ENCODE assay signal across 9 cellular contexts in the genomic region with DNA sequence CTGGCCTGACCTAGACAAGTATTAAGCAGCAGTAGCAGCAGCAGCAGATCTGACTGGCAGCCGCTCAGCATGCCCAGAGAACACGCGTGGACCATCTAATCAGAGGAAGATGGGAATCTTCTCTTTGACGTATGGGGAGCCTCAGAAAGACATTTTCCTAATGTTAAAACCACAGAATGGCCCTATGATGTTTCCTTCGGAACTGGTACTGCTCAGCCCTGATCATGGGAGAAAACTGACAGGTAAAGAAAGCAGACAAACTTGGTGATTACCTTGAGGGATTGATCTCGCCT. TPM values are rescaled to one million over a fixed set of nuclear protein-coding genes. Genes with fewer than 3 reads are reported as not detected.
DNase-seq lines count a peak whose midpoint lies in the region; ATAC-seq, FAIRE-seq and TF ChIP-seq lines count a peak whose summit lies in the region.
"Had no signal": no experiment of that assay in that cellular context is flagged by ENCODE, and none has a peak within 500 bp of the region (broad histone marks: within the 10 kb centered on the region; RNA-seq: fewer than 3 reads in every experiment).

No MANE protein-coding gene starts in this region.

- H3K4me1 Mint-ChIP-seq in activated CD4-positive, alpha-beta T cell treated with anti-CD3 and anti-CD28 coated beads, Interleukin-2, amount 10 ng/mL, durations not matched to agents 24 days and 14 days, result peaks cover 36% of the 10 kb centered on the region
- H3K4me1 Mint-ChIP-seq in nephron progenitor cell, result peaks cover 20% of the 10 kb centered on the region

- no peak overlapping the region for H3K4me3 ChIP-seq in suprapubic skin
- H3K4me3 ChIP-seq: Peyer's patch had no signal

- H3K4me3 Mint-ChIP-seq in activated CD4-positive, alpha-beta T cell treated with anti-CD3 and anti-CD28 coated beads, Interleukin-2, amount 10 ng/mL, durations not matched to agents 24 days and 14 days, result no peak overlapping the region
- H3K4me3 Mint-ChIP-seq in nephron progenitor cell, result no peak overlapping the region

- WGBS in suprapubic skin, result 83% methylated on average over 6 of the region's 6 CpGs

- peak; percentile 21 for TF ChIP-seq CTCF in nephron progenitor cell (IDR thresholded peaks at IDR 0.05)
- TF ChIP-seq CTCF in suprapubic skin (IDR thresholded peaks at IDR 0.05), result no peak

- DNase-seq in activated CD4-positive, alpha-beta T cell treated with anti-CD3 and anti-CD28 coated beads, Interleukin-2, amount 10 ng/mL, durations not matched to agents 24 days and 14 days, result no peak
- no peak for DNase-seq in activated CD4-positive, alpha-beta T cell treated with anti-CD3 and anti-CD28 coated beads, Interleukin-2, amount 50 U/mL, for 48 hours
- DNase-seq in GM12891 (ENCODE audit: insufficient read length, low spot score) (no peak), nephron progenitor cell (no peak), COLO668 (lab: John Stamatoyannopoulos, UW; ENCODE audit: unreplicated experiment) (no peak), DMS79 (lab: John Stamatoyannopoulos, UW) (no peak), suprapubic skin (ENCODE audit: low spot score in 2 of 2) (no peak)
- DNase-seq in activated naive CD4-positive, alpha-beta T cell treated with anti-CD3 and anti-CD28 coated beads, Interleukin-2, amount 50 U/mL, for 72 hours (ENCODE audit: low spot score in 2 of 2), result no peak

- H3K36me3 ChIP-seq in suprapubic skin, result peaks cover 76% of the 10 kb centered on the region

- FAIRE-seq in GM12891 (lab: Jason Lieb, UNC), result no peak

- TF ChIP-seq POLR2A in GM12891 (IDR thresholded peaks at IDR 0.05; ENCODE audit: low read depth, low read length) (peak; percentile 21; the same call in 1 of the 2 replicates), suprapubic skin (IDR thresholded peaks at IDR 0.05) (no peak)

- no peaks in the 10 kb centered on the region for H3K9me3 ChIP-seq in suprapubic skin
- H3K9me3 ChIP-seq: Peyer's patch had no signal

- no peak overlapping the region for H3K27ac ChIP-seq in suprapubic skin
- H3K27ac ChIP-seq: Peyer's patch had no signal

- no peaks in the 10 kb centered on the region for H3K27me3 ChIP-seq in suprapubic skin
- H3K27me3 ChIP-seq: Peyer's patch had no signal

- TF ChIP-seq EP300 in suprapubic skin (IDR thresholded peaks at IDR 0.05), result no peak

- no peaks in the 10 kb centered on the region for H3K27me3 Mint-ChIP-seq in activated CD4-positive, alpha-beta T cell treated with anti-CD3 and anti-CD28 coated beads, Interleukin-2, amount 10 ng/mL, durations not matched to agents 24 days and 14 days
- peaks cover 3% of the 10 kb centered on the region for H3K27me3 Mint-ChIP-seq in nephron progenitor cell (ENCODE audit: low read depth, poor library complexity)

- intact Hi-C loops in activated CD4-positive, alpha-beta T cell treated with anti-CD3 and anti-CD28 coated beads, Interleukin-2, amount 10 ng/mL, durations not matched to agents 24 days and 14 days (cut with micrococcal nuclease), result loop anchor here (2.0 kb wide), 1 partner anchor 126 kb away; no protein-coding TSS in a partner anchor

- H3K9me3 Mint-ChIP-seq in activated CD4-positive, alpha-beta T cell treated with anti-CD3 and anti-CD28 coated beads, Interleukin-2, amount 10 ng/mL, durations not matched to agents 24 days and 14 days, result no peaks in the 10 kb centered on the region
- no peaks in the 10 kb centered on the region for H3K9me3 Mint-ChIP-seq in activated naive CD4-positive, alpha-beta T cell treated with anti-CD3 and anti-CD28 coated beads, Interleukin-2, amount 50 U/mL, for 72 hours
- H3K9me3 Mint-ChIP-seq in nephron progenitor cell, result no peaks in the 10 kb centered on the region

- H3K4me1 ChIP-seq in suprapubic skin, result peaks cover 40% of the 10 kb centered on the region

- no peak for ATAC-seq in activated naive CD4-positive, alpha-beta T cell treated with anti-CD3 and anti-CD28 coated beads, Interleukin-2, amount 50 U/mL, for 72 hours

- peaks cover 73% of the 10 kb centered on the region for H3K36me3 Mint-ChIP-seq in activated CD4-positive, alpha-beta T cell treated with anti-CD3 and anti-CD28 coated beads, Interleukin-2, amount 10 ng/mL, durations not matched to agents 24 days and 14 days (ENCODE audit: low read depth)
- peaks cover 22 to 28% of the 10 kb centered on the region in 2 donors for H3K36me3 Mint-ChIP-seq in activated naive CD4-positive, alpha-beta T cell treated with anti-CD3 and anti-CD28 coated beads, Interleukin-2, amount 50 U/mL, for 72 hours
- peaks cover 54% of the 10 kb centered on the region for H3K36me3 Mint-ChIP-seq in nephron progenitor cell (ENCODE audit: low read depth)

- peak overlapping the region; percentile 65 for H3K27ac Mint-ChIP-seq in activated CD4-positive, alpha-beta T cell treated with anti-CD3 and anti-CD28 coated beads, Interleukin-2, amount 10 ng/mL, durations not matched to agents 24 days and 14 days
- peak overlapping the region; percentile 8 to 52 for H3K27ac Mint-ChIP-seq in activated naive CD4-positive, alpha-beta T cell treated with anti-CD3 and anti-CD28 coated beads, Interleukin-2, amount 50 U/mL, for 72 hours
- peak overlapping the region; percentile 44 for H3K27ac Mint-ChIP-seq in nephron progenitor cell

TF ChIP-seq in GM12891, 5 proteins besides CTCF, POLR2A, EP300 and RAD21:
- no peak for TF ChIP-seq POLR2AphosphoS5 (IDR thresholded peaks at IDR 0.05; ENCODE audit: low read depth, low read length)
- TF ChIP-seq SPI1 (IDR thresholded peaks at IDR 0.05; ENCODE audit: low read depth, low read length), result no peak
- no peak for TF ChIP-seq PAX5 (IDR thresholded peaks at IDR 0.05; ENCODE audit: insufficient read depth, low read length, severe bottlenecking)
- no peak for TF ChIP-seq TAF1 (IDR thresholded peaks at IDR 0.05; ENCODE audit: low read depth, low read length)
- TF ChIP-seq POU2F2 (IDR thresholded peaks at IDR 0.05; ENCODE audit: low read depth, low read length), result no peak

RNA-seq across cellular contexts. Expression of a gene that starts 6.2 kb away (rescaled TPM):
- 434 and 449 TPM in 2 replicates for total RNA-seq in activated CD4-positive, alpha-beta T cell treated with anti-CD3 and anti-CD28 coated beads, Interleukin-2, amount 10 ng/mL, durations not matched to agents 24 days and 14 days
- 269 TPM for polyA plus RNA-seq in GM12891 (2012; ENCODE audit: low read depth, missing spikeins)
- 100 to 1,000 TPM; 253 to 333 TPM for total RNA-seq in activated naive CD4-positive, alpha-beta T cell treated with anti-CD3 and anti-CD28 coated beads, Interleukin-2, amount 50 U/mL, for 72 hours
- 100 to 1,000 TPM; 163 to 226 (median 208) TPM for total RNA-seq in suprapubic skin

RNA-seq across cellular contexts. Expression of a gene that starts 6.5 kb away (rescaled TPM):
- total RNA-seq in activated CD4-positive, alpha-beta T cell treated with anti-CD3 and anti-CD28 coated beads, Interleukin-2, amount 10 ng/mL, durations not matched to agents 24 days and 14 days, result 26.7 and 29.0 TPM in 2 replicates
- polyA plus RNA-seq in GM12891 (2012; ENCODE audit: low read depth, missing spikeins), result 3.4 TPM
- 10 to 100 TPM; 21.7 to 52.4 TPM for total RNA-seq in activated naive CD4-positive, alpha-beta T cell treated with anti-CD3 and anti-CD28 coated beads, Interleukin-2, amount 50 U/mL, for 72 hours
- total RNA-seq in suprapubic skin, result 10 to 100 TPM; 23.3 to 81.1 (median 26.9) TPM

RNA-seq across cellular contexts. Expression of a gene that starts 14.8 kb away (rescaled TPM):
- total RNA-seq in activated CD4-positive, alpha-beta T cell treated with anti-CD3 and anti-CD28 coated beads, Interleukin-2, amount 10 ng/mL, durations not matched to agents 24 days and 14 days, result 44.0 and 45.3 TPM in 2 replicates
- polyA plus RNA-seq in GM12891 (2012; ENCODE audit: low read depth, missing spikeins), result 23.3 TPM
- 10 to 100 TPM; 34.3 to 35.6 TPM for total RNA-seq in activated naive CD4-positive, alpha-beta T cell treated with anti-CD3 and anti-CD28 coated beads, Interleukin-2, amount 50 U/mL, for 72 hours
- 10 to 100 TPM; 32.4 to 45.7 (median 37.0) TPM for total RNA-seq in suprapubic skin

RNA-seq across cellular contexts. Expression of a gene that starts 45.8 kb away (rescaled TPM):
- 43.0 and 44.4 TPM in 2 replicates for total RNA-seq in activated CD4-positive, alpha-beta T cell treated with anti-CD3 and anti-CD28 coated beads, Interleukin-2, amount 10 ng/mL, durations not matched to agents 24 days and 14 days
- polyA plus RNA-seq in GM12891 (2012; ENCODE audit: low read depth, missing spikeins), result 19.5 TPM
- 10 to 100 TPM; 33.9 to 39.5 TPM for total RNA-seq in activated naive CD4-positive, alpha-beta T cell treated with anti-CD3 and anti-CD28 coated beads, Interleukin-2, amount 50 U/mL, for 72 hours
- 10 to 100 TPM; 19.1 to 43.0 (median 30.3) TPM for total RNA-seq in suprapubic skin
